Comparison of ENCODE assay signal across 12 cellular contexts in genomic region chr9:96555567-96556386, GRCh38.
DNase-seq lines count a peak whose midpoint lies in the region; ATAC-seq and TF ChIP-seq lines count a peak whose summit lies in the region.
"Had no signal": no experiment of that assay in that cellular context is flagged by ENCODE, and none has a peak within 500 bp of the region (broad histone marks: within the 10 kb centered on the region; RNA-seq: fewer than 3 reads in every experiment).

No MANE protein-coding gene starts in this region.

- ATAC-seq in HG02678 (IDR thresholded peaks at IDR 0.05; ENCODE audit: unreplicated experiment) (no peak), foreskin keratinocyte (no peak), natural killer cell (no peak)

- peaks cover 4 to 23% of the 10 kb centered on the region in 2 donors for H3K27me3 Mint-ChIP-seq in natural killer cell (ENCODE audit: low read depth in 2 of 2)

- intact Hi-C loops in natural killer cell (cut with micrococcal nuclease): no loop called here

- H3K36me3 Mint-ChIP-seq in natural killer cell: no peaks in the 10 kb centered on the region

- H3K9ac ChIP-seq in SK-N-MC (ENCODE audit: insufficient read length): no peak overlapping the region

- no peak overlapping the region for H3K27ac Mint-ChIP-seq in natural killer cell

- H3K9me3 Mint-ChIP-seq in natural killer cell: no peaks in the 10 kb centered on the region

- DNase-seq in EL (peak; percentile 53), SK-N-MC (ENCODE audit: low read depth, low spot score) (no peak), fibroblast of pulmonary artery (ENCODE audit: low read depth) (peak; percentile 51), renal cortical epithelial cell (ENCODE audit: low read depth) (peak; percentile 33), GM20000 (ENCODE audit: low spot score) (no peak), foreskin keratinocyte (no peak), natural killer cell (no peak)
- DNase-seq: colonic mucosa, KBM-7, ovary, T-helper 1 cell had no signal

- TF ChIP-seq CTCF in fibroblast of pulmonary artery (IDR thresholded peaks at IDR 0.05; ENCODE audit: low read length, missing control alignments): no peak
- TF ChIP-seq CTCF in GM20000 (IDR thresholded peaks at IDR 0.05; ENCODE audit: extremely low read depth, missing control alignments): no peak
- TF ChIP-seq CTCF in foreskin keratinocyte (conservative IDR thresholded peaks at IDR 0.05): no peak
- TF ChIP-seq CTCF in natural killer cell (IDR thresholded peaks at IDR 0.05): no peak

- H3K4me1 ChIP-seq in foreskin keratinocyte: peaks cover 5% of the 10 kb centered on the region
- H3K4me1 ChIP-seq: colonic mucosa had no signal

- H3K4me1 Mint-ChIP-seq in natural killer cell: no peaks in the 10 kb centered on the region

- no peak overlapping the region for H3K4me3 Mint-ChIP-seq in natural killer cell

- H3K4me3 ChIP-seq in SK-N-MC (peak overlapping the region; percentile 34), fibroblast of pulmonary artery (replicated peaks; ENCODE audit: low read depth, low read length) (no peak overlapping the region)
- H3K4me3 ChIP-seq: colonic mucosa, ovary had no signal

- no peaks in the 10 kb centered on the region for H3K27me3 ChIP-seq in foreskin keratinocyte
- H3K27me3 ChIP-seq: colonic mucosa, ovary had no signal

- H3K36me3 ChIP-seq in SK-N-MC (ENCODE audit: insufficient read depth, low read length): no peaks in the 10 kb centered on the region
- H3K36me3 ChIP-seq: colonic mucosa, ovary had no signal

- H3K9me3 ChIP-seq in SK-N-MC (ENCODE audit: low read depth, low read length): no peaks in the 10 kb centered on the region
- H3K9me3 ChIP-seq: colonic mucosa, ovary had no signal

- H3K27ac ChIP-seq in SK-N-MC: peak overlapping the region; percentile 70; the same call in 1 of the 2 replicates
- no peak overlapping the region for H3K27ac ChIP-seq in foreskin keratinocyte
- H3K27ac ChIP-seq: colonic mucosa, ovary had no signal

Comparison
In these comparisons a context has a peak if more than half of its experiments do, and no peak if none do; other contexts are left out.
1. DNase-seq: peak in EL (single experiment), fibroblast of pulmonary artery (single experiment) and renal cortical epithelial cell (single experiment); none in SK-N-MC (single experiment), GM20000 (single experiment), foreskin keratinocyte (0 of 2) and natural killer cell (single experiment).